Comparison of ENCODE assay signal across 8 cellular contexts in genomic region chr12:46536316-46536715, GRCh38.
DNase-seq lines count a peak whose midpoint lies in the region; ATAC-seq and TF ChIP-seq lines count a peak whose summit lies in the region.
"Not testable (repeated sequence)": the region's sequence is repeated elsewhere in the genome, so short reads cannot be mapped to it uniquely, and the experiment has no call there.

No MANE protein-coding gene starts in this region.

- TF ChIP-seq CTCF in activated B cell treated with CpG ODN at 0.5 μM for 24 hours (IDR thresholded peaks at IDR 0.05); upper lobe of right lung (IDR thresholded peaks at IDR 0.05): not testable (repeated sequence)

- H3K27me3 Mint-ChIP-seq in activated B cell treated with CpG ODN at 0.5 μM for 24 hours; immature natural killer cell (ENCODE audit: low read depth in 3 of 3): not testable (repeated sequence)

- H3K27ac ChIP-seq in upper lobe of right lung, result not testable (repeated sequence)

- H3K4me1 ChIP-seq in upper lobe of right lung, result not testable (repeated sequence)

- H3K9me3 Mint-ChIP-seq in activated B cell treated with CpG ODN at 0.5 μM for 24 hours, immature natural killer cell: not testable (repeated sequence)

- H3K36me3 Mint-ChIP-seq in activated B cell treated with CpG ODN at 0.5 μM for 24 hours (ENCODE audit: low read depth); immature natural killer cell: not testable (repeated sequence)

- not testable (repeated sequence) for H3K27me3 ChIP-seq in upper lobe of right lung

- not testable (repeated sequence) for H3K27ac Mint-ChIP-seq in activated B cell treated with CpG ODN at 0.5 μM for 24 hours
- H3K27ac Mint-ChIP-seq in immature natural killer cell, result peak overlapping the region; percentile 48 to 79 (median 72)

- peaks cover 16% of the 10 kb centered on the region for H3K4me1 Mint-ChIP-seq in activated B cell treated with CpG ODN at 0.5 μM for 24 hours
- H3K4me1 Mint-ChIP-seq in immature natural killer cell, result peaks cover 41 to 58% of the 10 kb centered on the region in 2 donors

- not testable (repeated sequence) for H3K9me3 ChIP-seq in upper lobe of right lung

- H3K4me3 ChIP-seq in upper lobe of right lung, result not testable (repeated sequence)

- ATAC-seq in GM18511 (IDR thresholded peaks at IDR 0.05; ENCODE audit: unreplicated experiment), result peak; percentile 93
- peak; percentile 73 for ATAC-seq in GM21367 (IDR thresholded peaks at IDR 0.05; ENCODE audit: unreplicated experiment)
- ATAC-seq in HG02759 (IDR thresholded peaks at IDR 0.05; ENCODE audit: unreplicated experiment), result peak; percentile 78
- ATAC-seq in HG03354 (IDR thresholded peaks at IDR 0.05; ENCODE audit: poor library complexity, severe bottlenecking, unreplicated experiment), result peak; percentile 79
- peak; percentile 79 for ATAC-seq in activated B cell treated with CpG ODN at 0.5 μM for 24 hours (ENCODE audit: low read depth)
- ATAC-seq in upper lobe of right lung, result peak; percentile 75

- not testable (repeated sequence) for H3K4me3 Mint-ChIP-seq in activated B cell treated with CpG ODN at 0.5 μM for 24 hours
- peak overlapping the region in 1 of 5 donors; percentile 11 for H3K4me3 Mint-ChIP-seq in immature natural killer cell

- DNase-seq in NCI-H82 (lab: John Stamatoyannopoulos, UW), result peak; percentile 91
- not testable (repeated sequence) for DNase-seq in activated B cell treated with CpG ODN at 0.5 μM for 24 hours, immature natural killer cell, upper lobe of right lung

- not testable (repeated sequence) for H3K36me3 ChIP-seq in upper lobe of right lung

- POLR2A ChIA-PET in activated B cell treated with CpG ODN at 0.5 μM for 24 hours (lab: Charles Lee), result interaction anchor here (0.7 kb wide), 2 partner anchors 129 to 149 kb away, joined by 3 read pairs; no protein-coding TSS in a partner anchor

- intact Hi-C loops in activated B cell treated with CpG ODN at 0.5 μM for 24 hours (cut with micrococcal nuclease); upper lobe of right lung (cut with DNase I): not testable (repeated sequence)

- CTCF ChIA-PET in activated B cell treated with CpG ODN at 0.5 μM for 24 hours (lab: Charles Lee), result not testable (repeated sequence)
